Comparison of ENCODE assay signal across 9 cellular contexts in the genomic region with DNA sequence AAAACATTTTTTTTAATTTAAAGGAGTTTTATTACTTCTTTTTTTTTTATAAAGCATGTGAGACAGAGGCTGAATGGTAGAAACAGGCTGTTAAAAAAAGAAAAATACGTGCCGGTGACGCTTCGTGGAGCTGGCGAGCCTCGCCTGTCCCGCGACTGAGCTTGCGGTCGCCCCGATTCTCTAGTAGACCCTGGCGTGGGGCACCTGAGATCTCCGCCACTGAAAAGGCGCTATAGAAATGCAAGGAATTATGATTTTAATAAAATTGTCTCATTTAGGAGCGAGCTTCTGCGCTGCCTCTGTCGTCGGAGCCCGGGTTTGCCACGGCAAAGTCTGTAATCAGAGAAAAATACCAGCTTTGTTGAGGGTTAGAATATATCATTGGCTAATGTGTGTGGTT. TPM values are rescaled to one million over a fixed set of nuclear protein-coding genes. Genes with fewer than 3 reads are reported as not detected.
DNase-seq lines count a peak whose midpoint lies in the region; ATAC-seq, FAIRE-seq and TF ChIP-seq lines count a peak whose summit lies in the region.
"Had no signal": no experiment of that assay in that cellular context is flagged by ENCODE, and none has a peak within 500 bp of the region (broad histone marks: within the 10 kb centered on the region; RNA-seq: fewer than 3 reads in every experiment).

No MANE protein-coding gene starts in this region.

- H2AFZ ChIP-seq in keratinocyte (ENCODE audit: control insufficient read depth, low read length) = no peak overlapping the region

- no peak overlapping the region for H3K27ac Mint-ChIP-seq in activated CD4-positive, alpha-beta memory T cell treated with anti-CD3 and anti-CD28 coated beads for 36 hours
- no peak overlapping the region for H3K27ac Mint-ChIP-seq in activated CD4-positive, alpha-beta memory T cell treated with anti-CD3 and anti-CD28 coated beads, Interleukin-2, amount 10 ng/mL, durations not matched to agents 7 days and 5 days

- H3K4me1 Mint-ChIP-seq in activated CD4-positive, alpha-beta memory T cell treated with anti-CD3 and anti-CD28 coated beads for 36 hours (ENCODE audit: low read depth) = peaks cover 21% of the 10 kb centered on the region
- peaks cover 19% of the 10 kb centered on the region for H3K4me1 Mint-ChIP-seq in activated CD4-positive, alpha-beta memory T cell treated with anti-CD3 and anti-CD28 coated beads, Interleukin-2, amount 10 ng/mL, durations not matched to agents 7 days and 5 days

- FAIRE-seq in keratinocyte (lab: Jason Lieb, UNC) (no peak), D721Med (lab: Jason Lieb, UNC) (no peak)

- dilution Hi-C loops in keratinocyte (cut with MboI; ENCODE audit: extremely low pct_ligation_motif_present, low sequenced_read_pairs) = no loop called here

- no peak for DNase-seq in activated CD4-positive, alpha-beta memory T cell treated with anti-CD3 and anti-CD28 coated beads for 36 hours
- DNase-seq in activated CD4-positive, alpha-beta memory T cell treated with anti-CD3 and anti-CD28 coated beads, Interleukin-2, amount 10 ng/mL, durations not matched to agents 7 days and 5 days = no peak
- DNase-seq in adipocyte (ENCODE audit: low read depth) (no peak), keratinocyte (ENCODE audit: low read depth, low spot score) (no peak), testis (no peak), D721Med (ENCODE audit: insufficient read length, low spot score) (no peak)
- DNase-seq: NCI-H526 treated with DMSO at 0.1 percent for 48 hours had no signal

- H3K4me2 ChIP-seq in keratinocyte (ENCODE audit: control insufficient read depth, extremely low read depth, insufficient read depth, low read depth, low read length) = peak overlapping the region; percentile 86

- TF ChIP-seq POLR2A in testis (IDR thresholded peaks at IDR 0.05) = no peak

- H3K36me3 ChIP-seq in adipocyte (ENCODE audit: control insufficient read depth, insufficient read depth, low read length, severe bottlenecking) (peaks cover 6% of the 10 kb centered on the region), keratinocyte (ENCODE audit: control insufficient read depth in 2 of 2, extremely low read depth in 1 of 2, insufficient read depth in 2 of 2, low read length in 2 of 2) (no peaks in the 10 kb centered on the region), testis (ENCODE audit: low read depth, missing control alignments) (no peaks in the 10 kb centered on the region)

- peaks cover 58% of the 10 kb centered on the region for H3K27me3 Mint-ChIP-seq in activated CD4-positive, alpha-beta memory T cell treated with anti-CD3 and anti-CD28 coated beads for 36 hours
- H3K27me3 Mint-ChIP-seq in activated CD4-positive, alpha-beta memory T cell treated with anti-CD3 and anti-CD28 coated beads, Interleukin-2, amount 10 ng/mL, durations not matched to agents 7 days and 5 days = peaks cover 75% of the 10 kb centered on the region

- peak overlapping the region; percentile 54 for H3K4me3 Mint-ChIP-seq in activated CD4-positive, alpha-beta memory T cell treated with anti-CD3 and anti-CD28 coated beads for 36 hours
- no peak overlapping the region for H3K4me3 Mint-ChIP-seq in activated CD4-positive, alpha-beta memory T cell treated with anti-CD3 and anti-CD28 coated beads, Interleukin-2, amount 10 ng/mL, durations not matched to agents 7 days and 5 days

- H3K9ac ChIP-seq in adipocyte (ENCODE audit: low read length) (peak overlapping the region; percentile 97), keratinocyte (ENCODE audit: control insufficient read depth, extremely low read depth, insufficient read depth, low read length) (peak overlapping the region; percentile 92)

- H3K9me3 ChIP-seq in adipocyte (ENCODE audit: control insufficient read depth, low read length) (no peaks in the 10 kb centered on the region), keratinocyte (ENCODE audit: control insufficient read depth, low read depth, low read length) (no peaks in the 10 kb centered on the region), testis (no peaks in the 10 kb centered on the region)

- H3K36me3 Mint-ChIP-seq in activated CD4-positive, alpha-beta memory T cell treated with anti-CD3 and anti-CD28 coated beads for 36 hours = peaks cover 2% of the 10 kb centered on the region
- peaks cover 2% of the 10 kb centered on the region for H3K36me3 Mint-ChIP-seq in activated CD4-positive, alpha-beta memory T cell treated with anti-CD3 and anti-CD28 coated beads, Interleukin-2, amount 10 ng/mL, durations not matched to agents 7 days and 5 days (ENCODE audit: low read depth)

- CTCF ChIA-PET in activated CD4-positive, alpha-beta memory T cell treated with anti-CD3 and anti-CD28 coated beads for 36 hours (lab: Charles Lee) = interaction anchor here (0.6 to 2.9 kb wide), 12 partner anchors 12 to 291 kb away, joined by 3 to 15 read pairs (median 4); no protein-coding TSS in a partner anchor
- CTCF ChIA-PET in activated CD4-positive, alpha-beta memory T cell treated with anti-CD3 and anti-CD28 coated beads, Interleukin-2, amount 10 ng/mL, durations not matched to agents 7 days and 5 days (lab: Charles Lee) = interaction anchor here (1.0 to 1.7 kb wide), 8 partner anchors 16 to 90 kb away, joined by 3 to 9 read pairs (median 4); no protein-coding TSS in a partner anchor

- no peaks in the 10 kb centered on the region for H4K20me1 ChIP-seq in keratinocyte (ENCODE audit: control insufficient read depth, extremely low read depth, insufficient read depth, low read length)

- peaks cover 86% of the 10 kb centered on the region for H3K4me1 ChIP-seq in adipocyte (ENCODE audit: control insufficient read depth, insufficient read depth, low read length)
- H3K4me1 ChIP-seq in keratinocyte (ENCODE audit: control insufficient read depth, extremely low read depth, insufficient read depth, low read length) = peaks cover 82% of the 10 kb centered on the region
- H3K4me1 ChIP-seq in testis = peaks cover 56% of the 10 kb centered on the region

- H3K9me1 ChIP-seq in keratinocyte (ENCODE audit: control insufficient read depth, extremely low read depth, insufficient read depth, low read length) = no peaks in the 10 kb centered on the region

- H3K9me3 Mint-ChIP-seq in activated CD4-positive, alpha-beta memory T cell treated with anti-CD3 and anti-CD28 coated beads for 36 hours = no peaks in the 10 kb centered on the region
- H3K9me3 Mint-ChIP-seq in activated CD4-positive, alpha-beta memory T cell treated with anti-CD3 and anti-CD28 coated beads, Interleukin-2, amount 10 ng/mL, durations not matched to agents 7 days and 5 days = no peaks in the 10 kb centered on the region

- 11 to 20% methylated on average over 20 of the region's 20 CpGs for WGBS in testis, 2 donors

- H3K4me3 ChIP-seq in adipocyte (ENCODE audit: low read length) (peak overlapping the region; percentile 82), keratinocyte (ENCODE audit: control insufficient read depth in 2 of 3, extremely low read depth in 1 of 3, insufficient read depth in 2 of 3, low read depth in 1 of 3, low read length in 3 of 3) (peak overlapping the region; percentile 31 to 60 (median 59)), testis (peak overlapping the region; percentile 55 to 56)

- peaks cover 76% of the 10 kb centered on the region for H3K79me2 ChIP-seq in keratinocyte (ENCODE audit: control insufficient read depth, insufficient read depth, low read length)

- ATAC-seq in GM21737 (IDR thresholded peaks at IDR 0.05; ENCODE audit: unreplicated experiment) (no peak), HG03439 (IDR thresholded peaks at IDR 0.05; ENCODE audit: unreplicated experiment) (no peak)

- no peak for TF ChIP-seq CTCF in keratinocyte (optimal IDR thresholded peaks at IDR 0.05 in 1 of 3, IDR thresholded peaks at IDR 0.05 in 1 of 3, conservative IDR thresholded peaks at IDR 0.05 in 1 of 3; ENCODE audit: extremely low read depth in 1 of 3, insufficient read depth in 2 of 3, low read length in 3 of 3)
- TF ChIP-seq CTCF in testis (IDR thresholded peaks at IDR 0.05) = no peak
- no peak for TF ChIP-seq CTCF in D721Med (IDR thresholded peaks at IDR 0.05; ENCODE audit: insufficient read depth, missing control alignments)

- H3K27ac ChIP-seq in keratinocyte (ENCODE audit: control insufficient read depth, insufficient read depth, low read length) = peak overlapping the region; percentile 95
- peak overlapping the region; percentile 88 to 94 for H3K27ac ChIP-seq in testis

- POLR2A ChIA-PET in activated CD4-positive, alpha-beta memory T cell treated with anti-CD3 and anti-CD28 coated beads for 36 hours (lab: Charles Lee) = interaction anchor here (0.8 to 1.6 kb wide), 2 partner anchors 86 to 91 kb away, joined by 3 to 5 read pairs; no protein-coding TSS in a partner anchor
- POLR2A ChIA-PET in activated CD4-positive, alpha-beta memory T cell treated with anti-CD3 and anti-CD28 coated beads, Interleukin-2, amount 10 ng/mL, durations not matched to agents 7 days and 5 days (lab: Charles Lee) = interaction anchor here (0.7 to 1.0 kb wide), 3 partner anchors 48 to 207 kb away, joined by 3 to 4 read pairs (median 3); a partner anchor contains a TSS

- H3K27me3 ChIP-seq in adipocyte (replicated peaks; ENCODE audit: control insufficient read depth, insufficient read depth, low read length) = no peaks in the 10 kb centered on the region
- H3K27me3 ChIP-seq in keratinocyte (ENCODE audit: control insufficient read depth, extremely low read depth, insufficient read depth, low read length) = peaks cover 7% of the 10 kb centered on the region
- no peaks in the 10 kb centered on the region for H3K27me3 ChIP-seq in testis

- intact Hi-C loops in activated CD4-positive, alpha-beta memory T cell treated with anti-CD3 and anti-CD28 coated beads for 36 hours (cut with micrococcal nuclease) = loop anchor here (2.0 kb wide), 1 partner anchor 85 kb away; no protein-coding TSS in a partner anchor
- intact Hi-C loops in testis (cut with DNase I; ENCODE audit: low total_unique reads) = no loop called here

RNA-seq across cellular contexts. Expression of a gene that starts 18.4 kb away (rescaled TPM):
- total RNA-seq in activated CD4-positive, alpha-beta memory T cell treated with anti-CD3 and anti-CD28 coated beads for 36 hours = 1 to 10 TPM; 1.6 to 2.0 TPM
- under 1 TPM in 1 of 2 experiments, not detected in 1; 0.05 TPM for total RNA-seq in activated CD4-positive, alpha-beta memory T cell treated with anti-CD3 and anti-CD28 coated beads, Interleukin-2, amount 10 ng/mL, durations not matched to agents 7 days and 5 days
- 3.1 to 21.4 TPM (median 5.2 TPM) in 3 replicates for polyA plus RNA-seq in keratinocyte
- 13.1 TPM for polyA plus RNA-seq in keratinocyte (2011; ENCODE audit: low read depth)
- 8.8 and 19.1 TPM in 2 replicates for polyA plus RNA-seq in keratinocyte (2011; cell fraction: cytosol; rRNA removed)
- 16.8 and 22.7 TPM in 2 replicates for polyA plus RNA-seq in keratinocyte (2011; cell fraction: nucleus; rRNA removed)
- 11.9 and 50.9 TPM in 2 replicates for polyA plus RNA-seq in keratinocyte (2012; ENCODE audit: low replicate concordance)
- polyA minus RNA-seq in keratinocyte = 8.7 to 101 TPM (median 9.2 TPM) in 3 replicates
- polyA minus RNA-seq in keratinocyte (2011; cell fraction: cytosol; rRNA and poly(A)+ RNA removed) = 22.1 TPM
- 9.8 and 16.2 TPM in 2 replicates for polyA minus RNA-seq in keratinocyte (2011; cell fraction: nucleus; rRNA and poly(A)+ RNA removed)
- 10 to 100 TPM; 51.7 to 62.4 TPM for total RNA-seq in testis
- polyA plus RNA-seq in testis (ENCODE audit: insufficient read depth, low read depth, low replicate concordance) = 47.4 TPM

RNA-seq across cellular contexts. Expression of a gene that starts 44.3 kb away (rescaled TPM):
- total RNA-seq in activated CD4-positive, alpha-beta memory T cell treated with anti-CD3 and anti-CD28 coated beads for 36 hours = under 1 TPM in 1 of 2 experiments, not detected in 1; 0.12 TPM
- under 1 TPM; 0.13 to 0.15 TPM for total RNA-seq in activated CD4-positive, alpha-beta memory T cell treated with anti-CD3 and anti-CD28 coated beads, Interleukin-2, amount 10 ng/mL, durations not matched to agents 7 days and 5 days
- polyA plus RNA-seq in keratinocyte = 0.09 TPM in 1 of 3 replicates, not detected in the others
- not detected for polyA plus RNA-seq in keratinocyte (2011; ENCODE audit: low read depth)
- polyA plus RNA-seq in keratinocyte (2011; cell fraction: cytosol; rRNA removed) = not detected in 2 replicates
- 0.06 and 0.08 TPM in 2 replicates for polyA plus RNA-seq in keratinocyte (2011; cell fraction: nucleus; rRNA removed)
- 0.06 TPM in 1 of 2 replicates, not detected in the other for polyA plus RNA-seq in keratinocyte (2012; ENCODE audit: low replicate concordance)
- polyA minus RNA-seq in keratinocyte = not detected in 3 replicates
- not detected for polyA minus RNA-seq in keratinocyte (2011; cell fraction: cytosol; rRNA and poly(A)+ RNA removed)
- polyA minus RNA-seq in keratinocyte (2011; cell fraction: nucleus; rRNA and poly(A)+ RNA removed) = not detected in 2 replicates
- 1 to 10 TPM; 1.4 to 2.8 TPM for total RNA-seq in testis
- polyA plus RNA-seq in testis (ENCODE audit: insufficient read depth, low read depth, low replicate concordance) = 0.16 TPM

RNA-seq across cellular contexts. Expression of a gene that starts 56.6 kb away (rescaled TPM):
- 10 to 100 TPM; 31.2 to 32.6 TPM for total RNA-seq in activated CD4-positive, alpha-beta memory T cell treated with anti-CD3 and anti-CD28 coated beads for 36 hours
- 10 to 100 TPM; 17.5 to 18.4 TPM for total RNA-seq in activated CD4-positive, alpha-beta memory T cell treated with anti-CD3 and anti-CD28 coated beads, Interleukin-2, amount 10 ng/mL, durations not matched to agents 7 days and 5 days
- polyA plus RNA-seq in keratinocyte = 27.8 to 38.4 TPM (median 35.5 TPM) in 3 replicates
- 22.7 TPM for polyA plus RNA-seq in keratinocyte (2011; ENCODE audit: low read depth)
- polyA plus RNA-seq in keratinocyte (2011; cell fraction: cytosol; rRNA removed) = 10.8 and 29.0 TPM in 2 replicates
- 9.8 and 10.6 TPM in 2 replicates for polyA plus RNA-seq in keratinocyte (2011; cell fraction: nucleus; rRNA removed)
- polyA plus RNA-seq in keratinocyte (2012; ENCODE audit: low replicate concordance) = 18.1 and 56.9 TPM in 2 replicates
- polyA minus RNA-seq in keratinocyte = 4.4 to 9.0 TPM (median 4.6 TPM) in 3 replicates
- polyA minus RNA-seq in keratinocyte (2011; cell fraction: cytosol; rRNA and poly(A)+ RNA removed) = 43.2 TPM
- 2.9 and 3.7 TPM in 2 replicates for polyA minus RNA-seq in keratinocyte (2011; cell fraction: nucleus; rRNA and poly(A)+ RNA removed)
- total RNA-seq in testis = 10 to 100 TPM; 32.2 to 39.8 TPM
- 21.6 TPM for polyA plus RNA-seq in testis (ENCODE audit: insufficient read depth, low read depth, low replicate concordance)

Comparison
In these comparisons a context has a peak if more than half of its experiments do, and no peak if none do; other contexts are left out.
1. RNA of a gene that starts 18.4 kb away (total RNA-seq): 51.7 to 62.4 TPM in testis; 1.6 to 2.0 TPM in activated CD4-positive, alpha-beta memory T cell treated with anti-CD3 and anti-CD28 coated beads for 36 hours and 0.05 TPM in activated CD4-positive, alpha-beta memory T cell treated with anti-CD3 and anti-CD28 coated beads, Interleukin-2, amount 10 ng/mL, durations not matched to agents 7 days and 5 days; every median in the first group is over 10 times any median in the second.
2. Peak in every context shown above with its lines, with median percentiles within 50 percentile points of each other: H3K4me3 ChIP-seq.